In the genomic region with DNA sequence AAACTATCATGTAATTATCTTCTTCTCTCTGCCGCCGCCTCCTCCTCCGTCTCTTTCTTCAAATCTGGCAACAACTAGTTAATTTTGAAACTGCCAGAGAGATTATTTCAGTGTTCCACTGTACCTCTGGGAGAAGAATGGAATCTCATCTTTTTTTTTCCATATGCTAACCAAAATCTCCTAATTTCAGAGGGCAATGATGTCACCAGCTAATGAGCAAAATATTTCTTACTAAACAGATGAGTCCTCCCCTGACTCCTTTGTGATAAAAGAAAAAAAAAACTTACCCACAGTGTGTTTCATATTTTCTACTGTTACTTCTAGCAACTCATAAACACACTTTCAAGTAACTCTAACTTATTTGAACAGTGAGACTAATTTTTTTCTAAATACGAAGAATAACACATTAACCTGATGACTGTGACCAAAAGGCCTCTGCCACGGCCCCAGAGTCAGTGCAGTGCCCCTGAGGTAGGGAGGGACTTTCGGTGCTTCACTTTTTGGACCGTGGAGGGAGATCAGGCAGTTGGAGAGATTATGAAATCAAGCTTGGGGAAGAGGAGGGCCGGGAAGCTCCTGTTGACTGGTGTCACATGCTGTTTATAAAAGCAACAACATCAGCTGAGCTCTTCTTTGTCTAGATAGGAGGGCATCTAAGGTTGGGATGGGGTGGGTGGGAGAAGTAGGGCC, we compare ENCODE assay signal across 10 cellular contexts.
DNase-seq lines count a peak whose midpoint lies in the region; ATAC-seq and TF ChIP-seq lines count a peak whose summit lies in the region.
"Had no signal": no experiment of that assay in that cellular context is flagged by ENCODE, and none has a peak within 500 bp of the region (broad histone marks: within the 10 kb centered on the region; RNA-seq: fewer than 3 reads in every experiment).

No MANE protein-coding gene starts in this region.

- H3K27me3 ChIP-seq in GM23248 (replicated peaks; ENCODE audit: insufficient read depth), result no peaks in the 10 kb centered on the region
- H3K27me3 ChIP-seq in left ventricle myocardium inferior (ENCODE audit: low read depth), result no peaks in the 10 kb centered on the region
- no peaks in the 10 kb centered on the region for H3K27me3 ChIP-seq in sigmoid colon

- no peaks in the 10 kb centered on the region for H3K9me2 ChIP-seq in GM23248 (ENCODE audit: insufficient read depth)

- H3F3A ChIP-seq in GM23248 (ENCODE audit: insufficient read depth), result peaks cover 62% of the 10 kb centered on the region

- no peaks in the 10 kb centered on the region for H4K20me1 ChIP-seq in GM23248 (ENCODE audit: insufficient read depth)

- ATAC-seq in HG03378 (IDR thresholded peaks at IDR 0.05; ENCODE audit: unreplicated experiment), result no peak

- H3K36me3 ChIP-seq in GM23248 (ENCODE audit: low read depth), result 0 out of 2 replicates have a peak, but pooled peaks cover 7% of the 10 kb centered on the region
- H3K36me3 ChIP-seq in left ventricle myocardium inferior, result no peaks in the 10 kb centered on the region
- H3K36me3 ChIP-seq in sigmoid colon, result no peaks in the 10 kb centered on the region

- 16 to 26% methylated on average over 8 of the region's 8 CpGs for WGBS in GM23248 (ENCODE audit: low coverage in 1 of 2, low lambda C conversion rate in 2 of 2, missing lambda C conversion rate in 2 of 2), 2 experiments
- WGBS in sigmoid colon, 2 donors, result 84 to 87% methylated on average over 8 of the region's 8 CpGs

- H2AFZ ChIP-seq in GM23248, result no peak overlapping the region

- peak overlapping the region; percentile 99 for H3K27ac ChIP-seq in GM23248
- H3K27ac ChIP-seq in angular gyrus (ENCODE audit: low read depth, low read length), result peak overlapping the region; percentile 31
- peak overlapping the region; percentile 85 for H3K27ac ChIP-seq in left ventricle myocardium inferior (replicated peaks)
- H3K27ac ChIP-seq in sigmoid colon, result peak overlapping the region; percentile 61 to 73 (median 69)

- TF ChIP-seq POLR2A in sigmoid colon (IDR thresholded peaks at IDR 0.05), result no peak

- H3K4me3 ChIP-seq in GM23248, result peak overlapping the region; percentile 51
- H3K4me3 ChIP-seq in left ventricle myocardium inferior, result no peak overlapping the region
- H3K4me3 ChIP-seq in sigmoid colon, result no peak overlapping the region

- no peak for TF ChIP-seq CTCF in left ventricle myocardium inferior (IDR thresholded peaks at IDR 0.05; ENCODE audit: borderline replicate concordance)
- no peak for TF ChIP-seq CTCF in sigmoid colon (IDR thresholded peaks at IDR 0.05)

- peak overlapping the region; percentile 82 for H3K4me2 ChIP-seq in GM23248 (ENCODE audit: unreplicated experiment)

- H3K4me1 ChIP-seq in GM23248 (ENCODE audit: insufficient read depth) (peaks cover 53% of the 10 kb centered on the region), left ventricle myocardium inferior (peaks cover 63% of the 10 kb centered on the region), sigmoid colon (peaks cover 0 to 27% (median 19%) of the 10 kb centered on the region in 4 donors)

- peak; percentile 83 for DNase-seq in GM23248
- no peak for DNase-seq in left ventricle myocardium inferior
- peak; percentile 79 for DNase-seq in sigmoid colon
- no peak for DNase-seq in SIG-M5 (lab: John Stamatoyannopoulos, UW)
- DNase-seq in central memory CD4-positive, alpha-beta T cell, result no peak
- DNase-seq in T-helper 1 cell, result no peak
- DNase-seq: activated T-cell treated with anti-CD3 and anti-CD28 coated beads for 4 hours, NCI-H1694 treated with DMSO at 0.1 percent for 48 hours had no signal

- H3K9me3 ChIP-seq in GM23248 (ENCODE audit: low read depth) (no peaks in the 10 kb centered on the region), left ventricle myocardium inferior (replicated peaks) (no peaks in the 10 kb centered on the region), sigmoid colon (no peaks in the 10 kb centered on the region)

- peaks cover 76% of the 10 kb centered on the region for H3K79me2 ChIP-seq in GM23248 (ENCODE audit: insufficient read depth)

- intact Hi-C loops in left ventricle myocardium inferior (cut with micrococcal nuclease) (no loop called here), sigmoid colon (cut with DNase I) (no loop called here)

- TF ChIP-seq EP300 in sigmoid colon (IDR thresholded peaks at IDR 0.05), result no peak

- peak overlapping the region; percentile 87 for H3K9ac ChIP-seq in GM23248

- in situ Hi-C loops in GM23248 (cut with MboI), result no loop called here

Comparison
In these comparisons a context has a peak if more than half of its experiments do, and no peak if none do; other contexts are left out.
1. DNase-seq: peak in GM23248 (single experiment) and sigmoid colon (single experiment); none in left ventricle myocardium inferior (single experiment), SIG-M5 (single experiment), central memory CD4-positive, alpha-beta T cell (single experiment) and T-helper 1 cell (0 of 5).
2. H3K27ac ChIP-seq: peak in every context shown above with its lines; median percentile 99 in GM23248; 85 in left ventricle myocardium inferior; 69 in sigmoid colon; 31 in angular gyrus.